ENCODE assay signal across 28 cellular contexts in genomic region chr15:53453253-53454105, GRCh38.
A peak's percentile ranks its signal among the peaks of the same experiment; 100 is the strongest.
DNase-seq lines count a peak whose midpoint lies in the region; TF ChIP-seq lines count a peak whose summit lies in the region.
"Had no signal": no experiment of that assay in that cellular context is flagged by ENCODE, and none has a peak within 500 bp of the region (broad histone marks: within the 10 kb centered on the region; RNA-seq: fewer than 3 reads in every experiment).

No MANE protein-coding gene starts in this region.

- TF ChIP-seq CTCF in hepatocyte (IDR thresholded peaks at IDR 0.05; ENCODE audit: poor library complexity) (no peak), progenitor cell of endocrine pancreas (IDR thresholded peaks at IDR 0.05; ENCODE audit: unreplicated experiment) (no peak)

- H2BK5ac ChIP-seq in trophoblast cell (ENCODE audit: low read depth, low read length, poor library complexity) = no peak overlapping the region

- H2BK12ac ChIP-seq in trophoblast cell (ENCODE audit: low read length) = no peak overlapping the region

- peak overlapping the region; percentile 60 for H3K27ac ChIP-seq in hepatocyte
- H3K27ac ChIP-seq in trophoblast cell (ENCODE audit: low read depth, low read length) = no peak overlapping the region
- H3K27ac ChIP-seq: ovary, thoracic aorta had no signal

- H4K20me1 ChIP-seq in hepatocyte (ENCODE audit: insufficient read depth, poor library complexity, severe bottlenecking) = no peaks in the 10 kb centered on the region

- H3K9me3 ChIP-seq in hepatocyte (ENCODE audit: low read depth) = no peaks in the 10 kb centered on the region
- H3K9me3 ChIP-seq in trophoblast cell (ENCODE audit: insufficient read depth, low read depth, low read length) = no peaks in the 10 kb centered on the region
- H3K9me3 ChIP-seq: ovary, thoracic aorta had no signal

- H2AFZ ChIP-seq in hepatocyte = no peak overlapping the region
- H2AFZ ChIP-seq in trophoblast cell (ENCODE audit: insufficient read depth, low read length, poor library complexity) = no peak overlapping the region

- H3K79me1 ChIP-seq in trophoblast cell (ENCODE audit: low read length) = no peaks in the 10 kb centered on the region

- no peak overlapping the region for H2AK5ac ChIP-seq in trophoblast cell (ENCODE audit: low read length)

- H3K27ac Mint-ChIP-seq in progenitor cell of endocrine pancreas = peak overlapping the region; percentile 94
- H3K27ac Mint-ChIP-seq: activated T-helper 17 cell treated with anti-CD3 and anti-CD28 coated beads, Interleukin-2, amount 50 U/mL, for 72 hours; brain; IgD-negative memory B cell; memory B cell; stimulated activated naive CD8-positive, alpha-beta T cell treated with anti-CD3 and anti-CD28 coated beads, Interleukin-15, Interleukin-2, amounts not matched to agents 100 ng/mL and 50 ng/mL, for 24 hours; T-helper 17 cell had no signal

- H3K27me3 ChIP-seq in hepatocyte (no peaks in the 10 kb centered on the region), trophoblast cell (ENCODE audit: insufficient read depth, low read length) (no peaks in the 10 kb centered on the region)
- H3K27me3 ChIP-seq: ovary had no signal

- peak overlapping the region; percentile 17 for H3K4me3 Mint-ChIP-seq in progenitor cell of endocrine pancreas (ENCODE audit: low read depth)
- H3K4me3 Mint-ChIP-seq: activated T-helper 17 cell treated with anti-CD3 and anti-CD28 coated beads, Interleukin-2, amount 50 U/mL, for 72 hours; brain; IgD-negative memory B cell; memory B cell; stimulated activated naive CD8-positive, alpha-beta T cell treated with anti-CD3 and anti-CD28 coated beads, Interleukin-15, Interleukin-2, amounts not matched to agents 100 ng/mL and 50 ng/mL, for 24 hours; T-helper 17 cell had no signal

- no peak overlapping the region for H4K8ac ChIP-seq in trophoblast cell (ENCODE audit: low read depth, low read length)

- no peak overlapping the region for H3K18ac ChIP-seq in trophoblast cell (ENCODE audit: low read length)

- H3K36me3 Mint-ChIP-seq in progenitor cell of endocrine pancreas (ENCODE audit: insufficient read depth) = no peaks in the 10 kb centered on the region
- H3K36me3 Mint-ChIP-seq: brain, IgD-negative memory B cell, memory B cell had no signal

- no peak overlapping the region for H4K91ac ChIP-seq in trophoblast cell (ENCODE audit: low read depth, low read length)

- H3K4ac ChIP-seq in trophoblast cell (ENCODE audit: low read depth, low read length) = no peak overlapping the region

- H3K4me2 ChIP-seq in hepatocyte = peak overlapping the region; percentile 21
- no peak overlapping the region for H3K4me2 ChIP-seq in trophoblast cell (ENCODE audit: low read length)
- H3K4me2 ChIP-seq: smooth muscle cell had no signal

- no peaks in the 10 kb centered on the region for H3K79me2 ChIP-seq in hepatocyte
- no peaks in the 10 kb centered on the region for H3K79me2 ChIP-seq in trophoblast cell (ENCODE audit: control insufficient read depth, insufficient read depth, low read length, poor library complexity)

- H3K9me3 Mint-ChIP-seq in progenitor cell of endocrine pancreas (ENCODE audit: low read depth) = peaks cover 2% of the 10 kb centered on the region
- H3K9me3 Mint-ChIP-seq: brain; IgD-negative memory B cell; memory B cell; stimulated activated naive CD8-positive, alpha-beta T cell treated with anti-CD3 and anti-CD28 coated beads, Interleukin-15, Interleukin-2, amounts not matched to agents 100 ng/mL and 50 ng/mL, for 24 hours had no signal

- H3K27me3 Mint-ChIP-seq in progenitor cell of endocrine pancreas = no peaks in the 10 kb centered on the region
- H3K27me3 Mint-ChIP-seq: IgD-negative memory B cell, memory B cell had no signal

- H3K23ac ChIP-seq in trophoblast cell (ENCODE audit: low read length) = no peak overlapping the region

- H3K4me1 Mint-ChIP-seq in progenitor cell of endocrine pancreas (ENCODE audit: low read depth) = peaks cover 68% of the 10 kb centered on the region
- H3K4me1 Mint-ChIP-seq: activated T-helper 17 cell treated with anti-CD3 and anti-CD28 coated beads, Interleukin-2, amount 50 U/mL, for 72 hours; IgD-negative memory B cell; memory B cell; T-helper 17 cell had no signal

- H3K9me2 ChIP-seq in hepatocyte (replicated peaks; ENCODE audit: insufficient read depth) = no peaks in the 10 kb centered on the region

- peak; percentile 23 for DNase-seq in DMS153 (lab: John Stamatoyannopoulos, UW)
- DNase-seq in NCI-H510A (lab: John Stamatoyannopoulos, UW) = peak; percentile 45
- peak; percentile 74 for DNase-seq in hepatocyte (ENCODE audit: low spot score)
- DNase-seq in progenitor cell of endocrine pancreas (ENCODE audit: low spot score, unreplicated experiment) = peak; percentile 12
- DNase-seq in HPDE6-E6E7 (ENCODE audit: extremely low spot score) = no peak
- DNase-seq in activated CD4-positive, alpha-beta T cell treated with anti-CD3 and anti-CD28 coated beads for 1 hour = no peak
- no peak for DNase-seq in trophoblast cell
- no peak for DNase-seq in AG08396 (ENCODE audit: low spot score)
- DNase-seq: ACHN; activated naive CD4-positive, alpha-beta T cell treated with anti-CD3 and anti-CD28 coated beads, Interleukin-2, amount 50 U/mL, for 16 hours; cerebellar nuclear complex; DND-41; foreskin melanocyte; kidney glomerular epithelial cell; NCI-H1436 treated with DMSO at 0.1 percent for 48 hours; NCI-H446 treated with DMSO at 0.1 percent for 48 hours; NK-92 treated with Interleukin-12 subunit alpha and Interleukin-12 subunit beta, amount 100 ng/mL, for 24 hours; ovary; SHP77; stimulated activated CD4-positive, alpha-beta T cell treated with anti-CD3 and anti-CD28 coated beads, Interleukin-1b, Interleukin-23, amount 100 ng/mL, for 48 hours; T-helper 17 cell had no signal

- 55% methylated on average over 2 of the region's 2 CpGs for WGBS in hepatocyte (ENCODE audit: low lambda C conversion rate, missing lambda C conversion rate)
- WGBS in trophoblast cell (ENCODE audit: extremely low coverage, insufficient coverage, insufficient read length) = no CpG with 5 or more reads among the region's 2 CpGs

- no peak overlapping the region for H4K12ac ChIP-seq in trophoblast cell (ENCODE audit: low read depth, low read length)

- H3K9ac ChIP-seq in trophoblast cell (ENCODE audit: low read length) = no peak overlapping the region

- no peak overlapping the region for H2BK120ac ChIP-seq in trophoblast cell (ENCODE audit: insufficient read depth, low read length, poor library complexity)

- no peak overlapping the region for H3K4me3 ChIP-seq in hepatocyte
- no peak overlapping the region for H3K4me3 ChIP-seq in trophoblast cell (ENCODE audit: low read depth, low read length)
- H3K4me3 ChIP-seq: ovary, smooth muscle cell, thoracic aorta had no signal

- no peaks in the 10 kb centered on the region for H3K36me3 ChIP-seq in hepatocyte (replicated peaks; ENCODE audit: insufficient read depth, low read depth)
- no peaks in the 10 kb centered on the region for H3K36me3 ChIP-seq in trophoblast cell (ENCODE audit: control insufficient read depth in 1 of 2, insufficient read depth in 2 of 2, low read length in 2 of 2)
- H3K36me3 ChIP-seq: ovary, thoracic aorta had no signal

- H3K4me1 ChIP-seq in hepatocyte (ENCODE audit: insufficient read depth) = peaks cover 15% of the 10 kb centered on the region
- peaks cover 0 to 2% of the 10 kb centered on the region in 2 experiments for H3K4me1 ChIP-seq in trophoblast cell (ENCODE audit: control insufficient read depth in 1 of 2, insufficient read depth in 2 of 2, low read length in 2 of 2)

- no peak overlapping the region for H3K14ac ChIP-seq in trophoblast cell (ENCODE audit: low read length)

Comparison
In these comparisons a context has a peak if more than half of its experiments do, and no peak if none do; other contexts are left out.
1. DNase-seq: peak in DMS153 (single experiment), NCI-H510A (single experiment), hepatocyte (single experiment) and progenitor cell of endocrine pancreas (single experiment); none in HPDE6-E6E7 (single experiment), activated CD4-positive, alpha-beta T cell treated with anti-CD3 and anti-CD28 coated beads for 1 hour (single experiment), trophoblast cell (0 of 2) and AG08396 (single experiment).